In genomic region chr16:83793179-83793578, GRCh38 we compare ENCODE assay signal across 27 cellular contexts. TPM values are rescaled to one million over a fixed set of nuclear protein-coding genes. Genes with fewer than 3 reads are reported as not detected.
DNase-seq lines count a peak whose midpoint lies in the region; ATAC-seq, FAIRE-seq and TF ChIP-seq lines count a peak whose summit lies in the region.
"Had no signal": no experiment of that assay in that cellular context is flagged by ENCODE, and none has a peak within 500 bp of the region (broad histone marks: within the 10 kb centered on the region; RNA-seq: fewer than 3 reads in every experiment).

No MANE protein-coding gene starts in this region.

- no peaks in the 10 kb centered on the region for H3K4me1 Mint-ChIP-seq in CD4-positive, alpha-beta T cell (ENCODE audit: low read depth)
- H3K4me1 Mint-ChIP-seq: activated B cell treated with CpG ODN at 0.5 μM for 24 hours had no signal

- peak; percentile 57 to 72; a peak in 4 of 6 replicates for ATAC-seq in A549
- ATAC-seq in CD4-positive, alpha-beta T cell (ENCODE audit: poor library complexity) = no peak
- ATAC-seq: CD8-positive, alpha-beta T cell; naive thymus-derived CD4-positive, alpha-beta T cell; Panc1; right cardiac atrium had no signal

- no peak overlapping the region for H3K4me3 Mint-ChIP-seq in CD4-positive, alpha-beta T cell
- H3K4me3 Mint-ChIP-seq: activated B cell treated with CpG ODN at 0.5 μM for 24 hours; activated CD4-positive, alpha-beta memory T cell treated with anti-CD3 and anti-CD28 coated beads for 36 hours; CD8-positive, alpha-beta T cell; naive thymus-derived CD4-positive, alpha-beta T cell; stimulated activated naive CD8-positive, alpha-beta T cell treated with anti-CD3 and anti-CD28 coated beads, Interleukin-15, Interleukin-2, amounts not matched to agents 100 ng/mL and 50 ng/mL, for 24 hours had no signal

- no peak for DNase-seq in A549 (ENCODE audit: low read depth in 1 of 2, low spot score in 1 of 2)
- peak; percentile 15 for DNase-seq in ELF-1 (ENCODE audit: low read depth, low spot score)
- peak; percentile 65 for DNase-seq in NCI-H510A treated with DMSO at 0.1 percent for 48 hours (lab: John Stamatoyannopoulos, UW)
- peak; percentile 51 for DNase-seq in epithelial cell of esophagus (ENCODE audit: low read depth)
- no peak for DNase-seq in WERI-Rb-1
- no peak for DNase-seq in epidermal melanocyte (ENCODE audit: insufficient read length, low spot score)
- no peak for DNase-seq in CD4-positive, alpha-beta T cell
- DNase-seq in effector CD4-positive, alpha-beta T cell = no peak
- DNase-seq: activated B cell treated with CpG ODN at 0.5 μM for 24 hours; activated CD4-positive, alpha-beta memory T cell treated with anti-CD3 and anti-CD28 coated beads for 36 hours; activated gamma-delta T cell; brain microvascular endothelial cell; CD8-positive, alpha-beta T cell; DMS79; glutamatergic neuron; mesendoderm; naive thymus-derived CD4-positive, alpha-beta T cell; NCI-H1048; NCI-H2081 treated with DMSO at 0.1 percent for 48 hours; right cardiac atrium; T-helper 2 cell; tibial artery had no signal

- no peak overlapping the region for H3K4me2 ChIP-seq in A549

- H3K4me3 ChIP-seq in A549 (no peak overlapping the region), epithelial cell of esophagus (ENCODE audit: low read length) (no peak overlapping the region), WERI-Rb-1 (ENCODE audit: low read depth, low read length) (no peak overlapping the region)
- H3K4me3 ChIP-seq: tibial artery had no signal

- no peak for TF ChIP-seq EP300 in A549 (IDR thresholded peaks at IDR 0.05)

- H3K27ac Mint-ChIP-seq in CD4-positive, alpha-beta T cell = no peak overlapping the region
- H3K27ac Mint-ChIP-seq: activated B cell treated with CpG ODN at 0.5 μM for 24 hours; activated CD4-positive, alpha-beta memory T cell treated with anti-CD3 and anti-CD28 coated beads for 36 hours; CD8-positive, alpha-beta T cell; naive thymus-derived CD4-positive, alpha-beta T cell; stimulated activated naive CD8-positive, alpha-beta T cell treated with anti-CD3 and anti-CD28 coated beads, Interleukin-15, Interleukin-2, amounts not matched to agents 100 ng/mL and 50 ng/mL, for 24 hours had no signal

- no peaks in the 10 kb centered on the region for H3K36me3 ChIP-seq in WERI-Rb-1
- H3K36me3 ChIP-seq: brain microvascular endothelial cell had no signal

- no peaks in the 10 kb centered on the region for H3K36me3 Mint-ChIP-seq in CD4-positive, alpha-beta T cell (ENCODE audit: low read depth)
- H3K36me3 Mint-ChIP-seq: activated CD4-positive, alpha-beta memory T cell treated with anti-CD3 and anti-CD28 coated beads for 36 hours; CD8-positive, alpha-beta T cell; naive thymus-derived CD4-positive, alpha-beta T cell had no signal

- POLR2A ChIA-PET in A549 (lab: Yijun Ruan, JAX) = no interaction called here
- POLR2A ChIA-PET in CD4-positive, alpha-beta T cell (lab: Charles Lee) = no interaction called here

- H3K27ac ChIP-seq in A549 (no peak overlapping the region), WERI-Rb-1 (no peak overlapping the region)
- H3K27ac ChIP-seq in CD4-positive, alpha-beta T cell (ENCODE audit: low read depth, low read length) = no peak overlapping the region
- H3K27ac ChIP-seq: brain microvascular endothelial cell, tibial artery had no signal

- FAIRE-seq in A549 (lab: Jason Lieb, UNC) = no peak
- FAIRE-seq: colon, GM12892, GM19239 had no signal

- H3K27me3 ChIP-seq in WERI-Rb-1 (ENCODE audit: insufficient read depth, low read depth, severe bottlenecking) = no peaks in the 10 kb centered on the region
- H3K27me3 ChIP-seq in CD4-positive, alpha-beta T cell (ENCODE audit: control insufficient read depth, insufficient read depth, low read length) = peaks cover under 1% of the 10 kb centered on the region
- H3K27me3 ChIP-seq: brain microvascular endothelial cell, tibial artery had no signal

- no peak for TF ChIP-seq POLR2A in A549 (IDR thresholded peaks at IDR 0.05; ENCODE audit: low read length)

- intact Hi-C loops in CD4-positive, alpha-beta T cell (cut with DNase I, micrococcal nuclease) = no loop called here

- peaks cover 17% of the 10 kb centered on the region for H3K27me3 Mint-ChIP-seq in CD4-positive, alpha-beta T cell
- H3K27me3 Mint-ChIP-seq: activated B cell treated with CpG ODN at 0.5 μM for 24 hours had no signal

- CTCF ChIA-PET in A549 (lab: Yijun Ruan, JAX) = no interaction called here
- CTCF ChIA-PET in CD4-positive, alpha-beta T cell (lab: Charles Lee) = no interaction called here

- no peak for TF ChIP-seq RAD21 in A549 (conservative IDR thresholded peaks at IDR 0.05 in 1 of 2, IDR thresholded peaks at IDR 0.05 in 1 of 2)

- no peak for TF ChIP-seq CTCF in A549 (IDR thresholded peaks at IDR 0.05)
- peak; percentile 38 for TF ChIP-seq CTCF in epithelial cell of esophagus (IDR thresholded peaks at IDR 0.05; ENCODE audit: insufficient read depth, low read depth, low read length, missing control alignments)
- no peak for TF ChIP-seq CTCF in WERI-Rb-1 (IDR thresholded peaks at IDR 0.05; ENCODE audit: low read depth, low read length)
- TF ChIP-seq CTCF in CD4-positive, alpha-beta T cell (IDR thresholded peaks at IDR 0.05) = no peak

- no peaks in the 10 kb centered on the region for H3K9me3 Mint-ChIP-seq in CD4-positive, alpha-beta T cell
- H3K9me3 Mint-ChIP-seq: activated CD4-positive, alpha-beta memory T cell treated with anti-CD3 and anti-CD28 coated beads for 36 hours; CD8-positive, alpha-beta T cell; stimulated activated naive CD8-positive, alpha-beta T cell treated with anti-CD3 and anti-CD28 coated beads, Interleukin-15, Interleukin-2, amounts not matched to agents 100 ng/mL and 50 ng/mL, for 24 hours had no signal

- no peaks in the 10 kb centered on the region for H3K9me3 ChIP-seq in A549
- H3K9me3 ChIP-seq in WERI-Rb-1 (ENCODE audit: severe bottlenecking) = no peaks in the 10 kb centered on the region
- H3K9me3 ChIP-seq in CD4-positive, alpha-beta T cell (ENCODE audit: control insufficient read depth, low read length) = no peaks in the 10 kb centered on the region
- H3K9me3 ChIP-seq: tibial artery had no signal

- 10% methylated on average over 9 of the region's 9 CpGs for WGBS in A549 (ENCODE audit: missing lambda C conversion rate)

- H3K4me1 ChIP-seq in A549 = no peaks in the 10 kb centered on the region

TF ChIP-seq in A549, 52 proteins besides CTCF, POLR2A, EP300 and RAD21:
- TF ChIP-seq ZC3H11A (IDR thresholded peaks at IDR 0.05) = no peak
- TF ChIP-seq CBX2 (IDR thresholded peaks at IDR 0.05; ENCODE audit: borderline replicate concordance, low read depth) = no peak
- no peak for TF ChIP-seq TP53 (CRISPR knock-in tag; IDR thresholded peaks at IDR 0.05)
- no peak for TF ChIP-seq RARB (CRISPR knock-in tag; IDR thresholded peaks at IDR 0.05)
- no peak for TF ChIP-seq HOXB13 (CRISPR knock-in tag; IDR thresholded peaks at IDR 0.05; ENCODE audit: low read depth)
- TF ChIP-seq NPAS2 (CRISPR knock-in tag; IDR thresholded peaks at IDR 0.05; ENCODE audit: borderline replicate concordance) = no peak
- TF ChIP-seq, protein P1, sequence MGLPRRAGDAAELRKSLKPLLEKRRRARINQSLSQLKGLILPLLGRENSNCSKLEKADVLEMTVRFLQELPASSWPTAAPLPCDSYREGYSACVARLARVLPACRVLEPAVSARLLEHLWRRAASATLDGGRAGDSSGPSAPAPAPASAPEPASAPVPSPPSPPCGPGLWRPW (IDR thresholded peaks at IDR 0.05) = no peak
- TF ChIP-seq HDAC2 (IDR thresholded peaks at IDR 0.05) = no peak
- TF ChIP-seq SREBF2 (IDR thresholded peaks at IDR 0.05) = no peak
- TF ChIP-seq HOXA7 (CRISPR knock-in tag; IDR thresholded peaks at IDR 0.05) = no peak
- no peak for TF ChIP-seq FOSB (CRISPR knock-in tag; IDR thresholded peaks at IDR 0.05)
- no peak for TF ChIP-seq RNF2 (IDR thresholded peaks at IDR 0.05; ENCODE audit: borderline replicate concordance, low read depth)
- no peak for TF ChIP-seq JUN (IDR thresholded peaks at IDR 0.05)
- TF ChIP-seq MAFK (IDR thresholded peaks at IDR 0.05; ENCODE audit: partially characterized antibody) = no peak
- TF ChIP-seq ELK1 (IDR thresholded peaks at IDR 0.05; ENCODE audit: low read depth, low read length) = no peak
- no peak for TF ChIP-seq KDM1A (IDR thresholded peaks at IDR 0.05; ENCODE audit: low read depth)

RNA-seq across cellular contexts. Expression of gene HSBP1, which starts 14.6 kb away (rescaled TPM):
- polyA plus RNA-seq in A549 (2011; rRNA removed) (236 and 280 TPM in 2 replicates), A549 (2017; fragmentation: RNase III; extraction: RNeasy Plus Mini Kit Qiagen cat#74134 plus additional on column Dnase treatment) (185 to 206 TPM (median 190 TPM) in 3 replicates)
- polyA plus RNA-seq in A549 (2012; cell fraction: cytosol; rRNA removed) = 147 and 175 TPM in 2 replicates
- polyA plus RNA-seq in A549 (2012; cell fraction: nucleus; rRNA removed) = 16.4 and 29.1 TPM in 2 replicates
- polyA minus RNA-seq in A549 (2011; rRNA and poly(A)+ RNA removed) = 43.5 and 58.5 TPM in 2 replicates
- 10 to 100 TPM; 17.4 to 21.9 TPM for total RNA-seq in CD4-positive, alpha-beta T cell

Comparison
In these comparisons a context has a peak if more than half of its experiments do, and no peak if none do; other contexts are left out.
1. DNase-seq: peak in ELF-1 (single experiment), NCI-H510A treated with DMSO at 0.1 percent for 48 hours (single experiment) and epithelial cell of esophagus (single experiment); none in A549 (0 of 2), WERI-Rb-1 (single experiment), epidermal melanocyte (single experiment), CD4-positive, alpha-beta T cell (0 of 10) and effector CD4-positive, alpha-beta T cell (single experiment).